In genomic region chr7:155511597-155511996, GRCh38 we compare ENCODE assay signal across 35 cellular contexts. TPM values are rescaled to one million over a fixed set of nuclear protein-coding genes. Genes with fewer than 3 reads are reported as not detected.
"Had no signal": no experiment of that assay in that cellular context is flagged by ENCODE, and none has a peak within 500 bp of the region (broad histone marks: within the 10 kb centered on the region; RNA-seq: fewer than 3 reads in every experiment).

No MANE protein-coding gene starts in this region.

- H3K27ac Mint-ChIP-seq: immature natural killer cell; memory B cell; natural killer cell; stimulated activated effector memory CD8-positive, alpha-beta T cell treated with anti-CD3 and anti-CD28 coated beads, Interleukin-12 subunit alpha, Interleukin-12 subunit beta, amount 100 ng/mL, for 72 hours had no signal

- H3K36me3 ChIP-seq: gastroesophageal sphincter, heart right ventricle, lower lobe of right lung, pancreas, stomach, thyroid gland had no signal

- DNase-seq: central memory CD4-positive, alpha-beta T cell; dorsolateral prefrontal cortex; effector CD4-positive, alpha-beta T cell; foreskin fibroblast; glutamatergic neuron; heart right ventricle; hippocampal formation; immature natural killer cell; islet precursor cell; kidney glomerular epithelial cell; left ventricle myocardium superior; lower lobe of right lung; natural killer cell; pancreas; stimulated activated CD4-positive, alpha-beta T cell treated with anti-CD3 and anti-CD28 coated beads, Interleukin-12 subunit alpha, Interleukin-12 subunit beta, amount 100 ng/mL, for 4 hours; stimulated activated CD4-positive, alpha-beta T cell treated with anti-CD3 and anti-CD28 coated beads, Interleukin-1b, Interleukin-23, amount 100 ng/mL, for 48 hours; stimulated activated CD4-positive, alpha-beta T cell treated with anti-CD3 and anti-CD28 coated beads, Interleukin-4, amount 100 ng/mL, for 1 hour; stimulated activated naive CD4-positive, alpha-beta T cell treated with Interleukin-2 at 50 U/mL for 16 hours; stomach; thyroid gland; trophoblast cell had no signal

- H3K9me3 Mint-ChIP-seq: immature natural killer cell; natural killer cell; stimulated activated effector memory CD8-positive, alpha-beta T cell treated with anti-CD3 and anti-CD28 coated beads, Interleukin-12 subunit alpha, Interleukin-12 subunit beta, amount 100 ng/mL, for 72 hours had no signal

- ATAC-seq: esophagus mucosa; gastroesophageal sphincter; heart right ventricle; left ventricle myocardium superior; lower lobe of right lung; natural killer cell; pancreas; sciatic nerve; stimulated activated effector memory CD8-positive, alpha-beta T cell treated with anti-CD3 and anti-CD28 coated beads, Interleukin-12 subunit alpha, Interleukin-12 subunit beta, amount 100 ng/mL, for 72 hours had no signal

- H3K4me3 ChIP-seq: dorsolateral prefrontal cortex, gastroesophageal sphincter, heart right ventricle, lower lobe of right lung, pancreas, smooth muscle cell, stomach, thyroid gland had no signal

- H3K4me2 ChIP-seq: smooth muscle cell had no signal

- H3K36me3 Mint-ChIP-seq: natural killer cell had no signal

- H3K4me3 Mint-ChIP-seq: immature natural killer cell; memory B cell; natural killer cell; stimulated activated effector memory CD8-positive, alpha-beta T cell treated with anti-CD3 and anti-CD28 coated beads, Interleukin-12 subunit alpha, Interleukin-12 subunit beta, amount 100 ng/mL, for 72 hours had no signal

- H3K9me3 ChIP-seq: gastroesophageal sphincter, heart right ventricle, lower lobe of right lung, pancreas, thyroid gland had no signal

- H3K27ac ChIP-seq: epithelial cell of prostate, gastroesophageal sphincter, heart right ventricle, lower lobe of right lung, pancreas, stomach, thyroid gland had no signal

- H3K4me1 ChIP-seq: pancreas had no signal

RNA-seq across cellular contexts. Expression of gene CNPY1, which starts 34.8 kb away (rescaled TPM):
- total RNA-seq: esophagus mucosa, gastroesophageal sphincter, heart right ventricle, left ventricle myocardium superior, lower lobe of right lung, mononuclear cell, natural killer cell, omental fat pad, pancreas, posterior vena cava, pulmonary artery endothelial cell, sciatic nerve, subcutaneous adipose tissue, thyroid gland had no signal
- polyA plus RNA-seq: heart right ventricle, immature natural killer cell, pancreas, smooth muscle cell, stomach, urinary bladder had no signal

RNA-seq across cellular contexts. Expression of gene EN2, which starts 53.7 kb away (rescaled TPM):
- total RNA-seq: esophagus mucosa, left ventricle myocardium superior, lower lobe of right lung, mononuclear cell, natural killer cell, pancreas, pulmonary artery endothelial cell, sciatic nerve, smooth muscle cell, stomach, subcutaneous adipose tissue, temporal lobe, urinary bladder had no signal
- polyA plus RNA-seq: immature natural killer cell, pancreas, smooth muscle cell had no signal
